ENCODE assay signal across 8 cellular contexts in the genomic region with DNA sequence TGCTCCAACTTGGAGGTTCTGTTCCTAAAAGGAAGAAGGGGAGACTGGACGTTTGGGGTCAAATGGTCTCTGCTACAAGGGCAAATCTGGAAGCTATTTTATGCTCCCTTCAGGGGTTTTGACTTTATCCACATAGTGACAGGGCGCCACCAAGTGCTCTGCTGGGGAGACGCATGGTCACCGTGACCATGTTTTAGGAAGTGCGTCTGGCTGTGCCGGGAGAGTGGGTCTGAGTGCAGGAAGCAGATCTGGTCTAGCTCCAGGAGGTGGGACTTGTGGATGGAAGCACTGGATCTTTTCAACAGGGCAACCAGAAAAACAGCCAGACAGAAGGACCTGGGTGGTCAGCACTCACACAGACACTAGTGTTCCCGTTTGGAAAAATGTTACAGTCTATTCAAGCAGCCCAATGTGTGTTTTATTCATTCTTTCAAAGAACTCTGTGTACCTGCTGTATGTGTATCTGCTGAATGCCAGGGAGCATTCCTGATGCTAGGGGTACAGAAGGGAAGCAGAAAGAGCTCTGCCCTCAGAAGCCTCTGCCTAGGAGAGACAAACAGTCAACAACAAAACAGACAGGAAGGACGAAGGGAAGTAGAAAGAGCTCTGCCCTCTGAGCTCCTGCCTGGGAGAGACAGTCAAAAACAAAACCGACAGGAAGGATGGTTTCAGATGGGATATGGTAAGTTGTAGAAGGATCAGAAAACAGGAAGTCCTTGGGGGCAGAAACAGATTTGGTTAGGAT. TPM values are rescaled to one million over a fixed set of nuclear protein-coding genes. Genes with fewer than 3 reads are reported as not detected.
DNase-seq lines count a peak whose midpoint lies in the region; ATAC-seq and TF ChIP-seq lines count a peak whose summit lies in the region.

No MANE protein-coding gene starts in this region.

- H3K4me1 ChIP-seq in ACC112 (ENCODE audit: control insufficient read depth, insufficient read depth, low read length, unreplicated experiment), result peaks cover 14% of the 10 kb centered on the region

- H2AFZ ChIP-seq in ACC112 (ENCODE audit: low read length, unreplicated experiment), result peak overlapping the region; percentile 71

- intact Hi-C loops in activated CD8-positive, alpha-beta T cell treated with anti-CD3 and anti-CD28 coated beads for 36 hours (cut with micrococcal nuclease), result loop anchor here (2.0 to 10.0 kb wide), 2 partner anchors 59 to 261 kb away; no protein-coding TSS in a partner anchor

- no peaks in the 10 kb centered on the region for H3K9me3 Mint-ChIP-seq in activated CD8-positive, alpha-beta T cell treated with anti-CD3 and anti-CD28 coated beads for 36 hours
- no peaks in the 10 kb centered on the region for H3K9me3 Mint-ChIP-seq in endothelial cell (ENCODE audit: unreplicated experiment)
- H3K9me3 Mint-ChIP-seq in stimulated activated memory B cell treated with anti-CD40 and anti-IgM and Interleukin-4, amounts not matched to agents 10 μg/mL and 1 μg/mL and 100 μg/mL, for 72 hours, result no peaks in the 10 kb centered on the region

- H3K27ac Mint-ChIP-seq in activated CD8-positive, alpha-beta T cell treated with anti-CD3 and anti-CD28 coated beads for 36 hours, result no peak overlapping the region
- peak overlapping the region; percentile 93 for H3K27ac Mint-ChIP-seq in endothelial cell (ENCODE audit: unreplicated experiment)
- peak overlapping the region; percentile 54 for H3K27ac Mint-ChIP-seq in stimulated activated memory B cell treated with anti-CD40 and anti-IgM and Interleukin-4, amounts not matched to agents 10 μg/mL and 1 μg/mL and 100 μg/mL, for 72 hours

- H3K4me1 Mint-ChIP-seq in activated CD8-positive, alpha-beta T cell treated with anti-CD3 and anti-CD28 coated beads for 36 hours (ENCODE audit: low read depth), result peaks cover 6% of the 10 kb centered on the region
- H3K4me1 Mint-ChIP-seq in endothelial cell (ENCODE audit: unreplicated experiment), result peaks cover 51% of the 10 kb centered on the region
- H3K4me1 Mint-ChIP-seq in stimulated activated memory B cell treated with anti-CD40 and anti-IgM and Interleukin-4, amounts not matched to agents 10 μg/mL and 1 μg/mL and 100 μg/mL, for 72 hours, result peaks cover 16% of the 10 kb centered on the region

- TF ChIP-seq POLR2A in GM18505 (IDR thresholded peaks at IDR 0.05; ENCODE audit: borderline replicate concordance, extremely low read depth, insufficient read depth, insufficient read length), result no peak

- peak; percentile 75 for TF ChIP-seq CTCF in activated CD8-positive, alpha-beta T cell treated with anti-CD3 and anti-CD28 coated beads for 36 hours (IDR thresholded peaks at IDR 0.05)
- TF ChIP-seq CTCF in endothelial cell (IDR thresholded peaks at IDR 0.05; ENCODE audit: unreplicated experiment), result no peak

- no peak overlapping the region for H3K4me3 Mint-ChIP-seq in activated CD8-positive, alpha-beta T cell treated with anti-CD3 and anti-CD28 coated beads for 36 hours
- H3K4me3 Mint-ChIP-seq in endothelial cell (ENCODE audit: unreplicated experiment), result peak overlapping the region; percentile 63
- H3K4me3 Mint-ChIP-seq in stimulated activated memory B cell treated with anti-CD40 and anti-IgM and Interleukin-4, amounts not matched to agents 10 μg/mL and 1 μg/mL and 100 μg/mL, for 72 hours, result peak overlapping the region; percentile 50

- CTCF ChIA-PET in activated CD8-positive, alpha-beta T cell treated with anti-CD3 and anti-CD28 coated beads for 36 hours (lab: Charles Lee), result interaction anchor here (0.6 to 12.7 kb wide), 29 partner anchors 8 to 1917 kb away, joined by 3 to 247 read pairs (median 4); a partner anchor contains a TSS

- no peaks in the 10 kb centered on the region for H3K36me3 Mint-ChIP-seq in activated CD8-positive, alpha-beta T cell treated with anti-CD3 and anti-CD28 coated beads for 36 hours (ENCODE audit: low read depth)
- H3K36me3 Mint-ChIP-seq in endothelial cell (ENCODE audit: low read depth, unreplicated experiment), result no peaks in the 10 kb centered on the region
- no peaks in the 10 kb centered on the region for H3K36me3 Mint-ChIP-seq in stimulated activated memory B cell treated with anti-CD40 and anti-IgM and Interleukin-4, amounts not matched to agents 10 μg/mL and 1 μg/mL and 100 μg/mL, for 72 hours

- H3K36me3 ChIP-seq in ACC112 (ENCODE audit: insufficient read depth, low read length), result no peaks in the 10 kb centered on the region

- DNase-seq in NCI-H774 (lab: John Stamatoyannopoulos, UW), result peak; percentile 52
- peak; percentile 70 for DNase-seq in activated CD8-positive, alpha-beta T cell treated with anti-CD3 and anti-CD28 coated beads for 36 hours
- peak; percentile 68 for DNase-seq in endothelial cell (ENCODE audit: low spot score)
- peak; percentile 55 for DNase-seq in midbrain (lab: John Stamatoyannopoulos, UW)

- POLR2A ChIA-PET in activated CD8-positive, alpha-beta T cell treated with anti-CD3 and anti-CD28 coated beads for 36 hours (lab: Charles Lee), result interaction anchor here (0.6 to 1.6 kb wide), 4 partner anchors 14 to 44 kb away, joined by 3 to 4 read pairs (median 3); no protein-coding TSS in a partner anchor

- H3K79me2 ChIP-seq in ACC112 (ENCODE audit: control insufficient read depth, insufficient read depth, low read length, unreplicated experiment), result no peaks in the 10 kb centered on the region

- H3K27ac ChIP-seq in ACC112 (ENCODE audit: low read depth, low read length), result no peak overlapping the region

- ATAC-seq in GM18505 (IDR thresholded peaks at IDR 0.05; ENCODE audit: unreplicated experiment) (peak; percentile 66), HG03108 (IDR thresholded peaks at IDR 0.05; ENCODE audit: unreplicated experiment) (peak; percentile 84)
- peak; percentile 85 for ATAC-seq in activated CD8-positive, alpha-beta T cell treated with anti-CD3 and anti-CD28 coated beads for 36 hours
- ATAC-seq in stimulated activated memory B cell treated with anti-CD40 and anti-IgM and Interleukin-4, amounts not matched to agents 10 μg/mL and 1 μg/mL and 100 μg/mL, for 72 hours, result peak; percentile 78

- no peak overlapping the region for H3K4me3 ChIP-seq in ACC112 (ENCODE audit: low read depth, low read length)

- H3K27me3 Mint-ChIP-seq in activated CD8-positive, alpha-beta T cell treated with anti-CD3 and anti-CD28 coated beads for 36 hours, result no peaks in the 10 kb centered on the region
- H3K27me3 Mint-ChIP-seq in endothelial cell (ENCODE audit: unreplicated experiment), result peaks cover 19% of the 10 kb centered on the region
- no peaks in the 10 kb centered on the region for H3K27me3 Mint-ChIP-seq in stimulated activated memory B cell treated with anti-CD40 and anti-IgM and Interleukin-4, amounts not matched to agents 10 μg/mL and 1 μg/mL and 100 μg/mL, for 72 hours

- H3K27me3 ChIP-seq in ACC112 (ENCODE audit: insufficient read depth, low read length), result no peaks in the 10 kb centered on the region

RNA-seq across cellular contexts. Expression of a gene that starts 14.3 kb away (rescaled TPM):
- 10 to 100 TPM; 17.7 to 20.8 TPM for total RNA-seq in activated CD8-positive, alpha-beta T cell treated with anti-CD3 and anti-CD28 coated beads for 36 hours
- total RNA-seq in endothelial cell (ENCODE audit: unreplicated experiment), result 24.1 TPM
